ENCODE assay signal across 1 cellular context in genomic region chr1:234958066-234958701, GRCh38.
TF ChIP-seq lines count a peak whose summit lies in the region.

No MANE protein-coding gene starts in this region.

TF ChIP-seq in IMR-90, 13 proteins besides CTCF, POLR2A, EP300 and RAD21:
- TF ChIP-seq CEBPB (IDR thresholded peaks at IDR 0.05; ENCODE audit: low read depth, low read length), result no peak
- no peak for TF ChIP-seq USF2 (IDR thresholded peaks at IDR 0.05; ENCODE audit: low read depth, low read length)
- TF ChIP-seq BHLHE40 (IDR thresholded peaks at IDR 0.05; ENCODE audit: low read depth, low read length), result no peak
- TF ChIP-seq ELK1 (IDR thresholded peaks at IDR 0.05; ENCODE audit: borderline replicate concordance, low read depth, low read length), result no peak
- no peak for TF ChIP-seq MAZ (IDR thresholded peaks at IDR 0.05; ENCODE audit: borderline replicate concordance, low read depth, low read length)
- TF ChIP-seq MXI1 (IDR thresholded peaks at IDR 0.05; ENCODE audit: borderline replicate concordance, low read depth, low read length), result no peak
- no peak for TF ChIP-seq NFE2L2 (IDR thresholded peaks at IDR 0.05; ENCODE audit: low read depth, low read length)
- no peak for TF ChIP-seq SMC3 (IDR thresholded peaks at IDR 0.05; ENCODE audit: low read depth, low read length)
- no peak for TF ChIP-seq FOS (IDR thresholded peaks at IDR 0.05; ENCODE audit: low read depth, low read length)
- TF ChIP-seq CHD1 (IDR thresholded peaks at IDR 0.05; ENCODE audit: low read depth, low read length), result no peak
- TF ChIP-seq RCOR1 (IDR thresholded peaks at IDR 0.05; ENCODE audit: insufficient replicate concordance, low read length), result no peak
- TF ChIP-seq MAFK (IDR thresholded peaks at IDR 0.05; ENCODE audit: low read depth, low read length), result no peak
- no peak for TF ChIP-seq RFX5 (IDR thresholded peaks at IDR 0.05; ENCODE audit: low read depth, low read length)
TF ChIP-seq in IMR-90: peak in this region for 0.
